ENCODE assay signal across 1 cellular context in genomic region chr6:142716097-142716496, GRCh38.
TF ChIP-seq lines count a peak whose summit lies in the region.

No MANE protein-coding gene starts in this region.

TF ChIP-seq in HepG2, 621 proteins besides CTCF, POLR2A, EP300 and RAD21 (continued from another document):
- TF ChIP-seq ZBTB26 (CRISPR knock-in tag; IDR thresholded peaks at IDR 0.05; ENCODE audit: borderline replicate concordance) (0 out of 2 replicates have a peak, but pooled peaks have one; percentile 32), ONECUT2 (CRISPR knock-in tag; IDR thresholded peaks at IDR 0.05) (peak; percentile 48; the same call in 1 of the 2 replicates), FOXK1 (CRISPR knock-in tag; IDR thresholded peaks at IDR 0.05; ENCODE audit: borderline replicate concordance, low read depth) (peak; percentile 95), HNF4A (CRISPR knock-in tag; IDR thresholded peaks at IDR 0.05) (peak; percentile 49; the same call in 1 of the 2 replicates), SALL1 (CRISPR knock-in tag; IDR thresholded peaks at IDR 0.05) (peak; percentile 76), ZNF501 (CRISPR knock-in tag; IDR thresholded peaks at IDR 0.05) (0 out of 2 replicates have a peak, but pooled peaks have one; percentile 19), NR2F6 (IDR thresholded peaks at IDR 0.05) (no peak), NR2F6 (CRISPR knock-in tag; IDR thresholded peaks at IDR 0.05) (peak; percentile 63; the same call in 1 of the 2 replicates), FOXJ3 (CRISPR knock-in tag; IDR thresholded peaks at IDR 0.05; ENCODE audit: borderline replicate concordance) (0 out of 2 replicates have a peak, but pooled peaks have one; percentile 38), SIX4 (CRISPR knock-in tag; IDR thresholded peaks at IDR 0.05) (peak; percentile 97), ZNF709 (CRISPR knock-in tag; IDR thresholded peaks at IDR 0.05) (0 out of 2 replicates have a peak, but pooled peaks have one; percentile 35), SP5 (CRISPR knock-in tag; IDR thresholded peaks at IDR 0.05; ENCODE audit: borderline replicate concordance, low read depth) (0 out of 2 replicates have a peak, but pooled peaks have one; percentile 11), ZNF580 (CRISPR knock-in tag; IDR thresholded peaks at IDR 0.05; ENCODE audit: borderline replicate concordance, low read depth) (peak; percentile 56; the same call in 1 of the 2 replicates), PPARG (CRISPR knock-in tag; conservative IDR thresholded peaks at IDR 0.05) (no peak), SIX1 (CRISPR knock-in tag; IDR thresholded peaks at IDR 0.05; ENCODE audit: borderline replicate concordance) (peak; percentile 98), CREB1 (IDR thresholded peaks at IDR 0.05) (no peak), CREB1 (CRISPR knock-in tag; IDR thresholded peaks at IDR 0.05) (no peak), FOXC1 (CRISPR knock-in tag; IDR thresholded peaks at IDR 0.05; ENCODE audit: borderline replicate concordance) (peak; percentile 45; the same call in 1 of the 2 replicates), ZNF619 (CRISPR knock-in tag; IDR thresholded peaks at IDR 0.05) (no peak), ZNF775 (CRISPR knock-in tag; IDR thresholded peaks at IDR 0.05; ENCODE audit: borderline replicate concordance) (no peak), GATAD2A (CRISPR knock-in tag; IDR thresholded peaks at IDR 0.05) (peak; percentile 75), NCOA2 (CRISPR knock-in tag; IDR thresholded peaks at IDR 0.05) (peak; percentile 58; the same call in 1 of the 2 replicates), FOXK2 (IDR thresholded peaks at IDR 0.05) (peak; percentile 78)
TF ChIP-seq in HepG2: peak in this region for 70.
